17 cellular contexts compared by ENCODE assay signal in the genomic region with DNA sequence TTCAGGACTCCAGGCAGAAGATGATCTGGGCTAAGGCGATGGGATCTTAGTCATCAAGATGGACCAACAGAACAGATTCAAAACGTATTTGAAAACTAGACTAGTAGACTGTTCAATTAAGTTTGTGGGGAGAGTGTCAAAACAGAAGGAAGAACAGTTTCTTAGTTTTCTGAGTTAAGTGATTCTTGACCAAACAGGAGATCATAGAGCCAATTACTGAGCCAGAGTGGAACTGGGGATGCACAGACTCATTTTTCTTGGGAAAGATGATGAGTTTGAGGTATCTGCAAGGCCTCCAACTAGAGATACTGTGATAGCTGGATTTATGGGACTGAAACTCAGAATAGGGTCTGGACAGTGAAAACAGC.
A peak's percentile ranks its signal among the peaks of the same experiment; 100 is the strongest.
DNase-seq lines count a peak whose midpoint lies in the region; ATAC-seq, FAIRE-seq and TF ChIP-seq lines count a peak whose summit lies in the region.
"Had no signal": no experiment of that assay in that cellular context is flagged by ENCODE, and none has a peak within 500 bp of the region (broad histone marks: within the 10 kb centered on the region; RNA-seq: fewer than 3 reads in every experiment).

No MANE protein-coding gene starts in this region.

- H3K27ac ChIP-seq in A549 (peak overlapping the region in 1 of 2 experiments; percentile 73; a peak in 3 of 6 replicates), SU-DHL-6 (ENCODE audit: low read depth, low read length) (no peak overlapping the region)
- H3K27ac ChIP-seq: brain microvascular endothelial cell, esophagus muscularis mucosa, SJCRH30, vagina had no signal

- POLR2A ChIA-PET in A549 (lab: Yijun Ruan, JAX) = no interaction called here

- TF ChIP-seq CTCF in A549 (IDR thresholded peaks at IDR 0.05) = no peak
- no peak for TF ChIP-seq CTCF in GM12865 (IDR thresholded peaks at IDR 0.05; ENCODE audit: insufficient read depth, low read depth, low read length, missing control alignments)
- no peak for TF ChIP-seq CTCF in SU-DHL-6 (IDR thresholded peaks at IDR 0.05; ENCODE audit: insufficient read depth, low read length, poor library complexity, severe bottlenecking)
- TF ChIP-seq CTCF in GM10266 (IDR thresholded peaks at IDR 0.05; ENCODE audit: control insufficient read depth, insufficient read depth, low read depth, missing control alignments) = no peak

- CTCF ChIA-PET in A549 (lab: Yijun Ruan, JAX) = no interaction called here

- H3K4me2 ChIP-seq in A549 (peak overlapping the region; percentile 59), SU-DHL-6 (ENCODE audit: low read depth, low read length, poor library complexity, severe bottlenecking) (peak overlapping the region; percentile 6)

- H3K36me3 ChIP-seq in SU-DHL-6 (ENCODE audit: low read length) = no peaks in the 10 kb centered on the region
- H3K36me3 ChIP-seq: brain microvascular endothelial cell, esophagus muscularis mucosa, SJCRH30, vagina had no signal

- H4K20me1 ChIP-seq in SU-DHL-6 (ENCODE audit: low read depth, low read length) = no peaks in the 10 kb centered on the region

- no peaks in the 10 kb centered on the region for H3F3A ChIP-seq in SU-DHL-6 (ENCODE audit: insufficient read depth)

- no peaks in the 10 kb centered on the region for H3K79me2 ChIP-seq in SU-DHL-6 (ENCODE audit: insufficient read depth, low read length)

- TF ChIP-seq EP300 in A549 (IDR thresholded peaks at IDR 0.05) = no peak

- H3K9me2 ChIP-seq in SU-DHL-6 (replicated peaks; ENCODE audit: insufficient read depth, low read length) = no peaks in the 10 kb centered on the region

- FAIRE-seq in A549 (lab: Jason Lieb, UNC) = no peak
- FAIRE-seq: D721Med had no signal

- no peak for TF ChIP-seq RAD21 in A549 (conservative IDR thresholded peaks at IDR 0.05 in 1 of 2, IDR thresholded peaks at IDR 0.05 in 1 of 2)

- no peaks in the 10 kb centered on the region for H3K27me3 ChIP-seq in SU-DHL-6 (ENCODE audit: low read length)
- H3K27me3 ChIP-seq: brain microvascular endothelial cell, esophagus muscularis mucosa, SJCRH30, vagina had no signal

- WGBS in A549 (ENCODE audit: missing lambda C conversion rate) = 30% methylated on average over 2 of the region's 2 CpGs

- H2AFZ ChIP-seq in SU-DHL-6 (ENCODE audit: low read depth, low read length, severe bottlenecking) = no peak overlapping the region

- H3K4me3 ChIP-seq in A549 = no peak overlapping the region
- H3K4me3 ChIP-seq in GM12865 (ENCODE audit: low read depth, low read length) = peak overlapping the region; percentile 59
- H3K4me3 ChIP-seq in SU-DHL-6 (ENCODE audit: insufficient read depth, low read length, poor library complexity, severe bottlenecking) = no peak overlapping the region
- H3K4me3 ChIP-seq: esophagus muscularis mucosa, SJCRH30, vagina had no signal

- ATAC-seq in A549 = no peak
- peak; percentile 5 for ATAC-seq in HG02970 (IDR thresholded peaks at IDR 0.05; ENCODE audit: low FRiP score, unreplicated experiment)
- ATAC-seq in GM18502 (IDR thresholded peaks at IDR 0.05; ENCODE audit: poor library complexity, unreplicated experiment) = no peak

- peaks cover 50% of the 10 kb centered on the region for H3K4me1 ChIP-seq in A549
- H3K4me1 ChIP-seq: vagina had no signal

- H3K9me3 ChIP-seq in A549 (no peaks in the 10 kb centered on the region), SU-DHL-6 (ENCODE audit: insufficient read depth, low read length) (no peaks in the 10 kb centered on the region)
- H3K9me3 ChIP-seq: esophagus muscularis mucosa, SJCRH30, vagina had no signal

- no peak for TF ChIP-seq POLR2A in A549 (IDR thresholded peaks at IDR 0.05; ENCODE audit: low read length)

- no peak for DNase-seq in A549 (ENCODE audit: low read depth in 1 of 2, low spot score in 1 of 2)
- DNase-seq in GM12865 (ENCODE audit: low read depth) = no peak
- DNase-seq in activated CD4-positive, alpha-beta T cell treated with anti-CD3 and anti-CD28 coated beads for 4 hours = no peak
- no peak for DNase-seq in GM10266 (ENCODE audit: extremely low spot score)
- DNase-seq in foreskin melanocyte = no peak
- DNase-seq: GDM1, midbrain, NCI-H1694 treated with DMSO at 0.1 percent for 48 hours, retina had no signal

- no peak overlapping the region for H3K9ac ChIP-seq in SU-DHL-6 (ENCODE audit: low read length)

TF ChIP-seq in A549, 52 proteins besides CTCF, POLR2A, EP300 and RAD21:
- TF ChIP-seq E2F6 (IDR thresholded peaks at IDR 0.05; ENCODE audit: borderline replicate concordance, low read depth) (no peak), SMC3 (IDR thresholded peaks at IDR 0.05) (no peak), TFCP2L1 (CRISPR knock-in tag; IDR thresholded peaks at IDR 0.05) (no peak), GATA3 (IDR thresholded peaks at IDR 0.05; ENCODE audit: borderline replicate concordance) (no peak), RFX5 (IDR thresholded peaks at IDR 0.05) (no peak), HES2 (IDR thresholded peaks at IDR 0.05) (no peak), CBX2 (IDR thresholded peaks at IDR 0.05; ENCODE audit: borderline replicate concordance, low read depth) (no peak), ZSCAN20 (CRISPR knock-in tag; IDR thresholded peaks at IDR 0.05) (no peak), CEBPB (IDR thresholded peaks at IDR 0.05) (no peak), REST (IDR thresholded peaks at IDR 0.05) (no peak), KDM5A (IDR thresholded peaks at IDR 0.05) (no peak), RCOR1 (IDR thresholded peaks at IDR 0.05; ENCODE audit: low read depth, low read length) (no peak), ESRRA (IDR thresholded peaks at IDR 0.05; ENCODE audit: borderline replicate concordance, low read length) (no peak), NFE2L2 (conservative IDR thresholded peaks at IDR 0.05; ENCODE audit: low read length) (no peak), JUNB (IDR thresholded peaks at IDR 0.05) (no peak), ZNF302 (CRISPR knock-in tag; IDR thresholded peaks at IDR 0.05) (no peak), ZFP36 (IDR thresholded peaks at IDR 0.05; ENCODE audit: borderline replicate concordance, partially characterized antibody) (no peak)
- TF ChIP-seq, protein P1, sequence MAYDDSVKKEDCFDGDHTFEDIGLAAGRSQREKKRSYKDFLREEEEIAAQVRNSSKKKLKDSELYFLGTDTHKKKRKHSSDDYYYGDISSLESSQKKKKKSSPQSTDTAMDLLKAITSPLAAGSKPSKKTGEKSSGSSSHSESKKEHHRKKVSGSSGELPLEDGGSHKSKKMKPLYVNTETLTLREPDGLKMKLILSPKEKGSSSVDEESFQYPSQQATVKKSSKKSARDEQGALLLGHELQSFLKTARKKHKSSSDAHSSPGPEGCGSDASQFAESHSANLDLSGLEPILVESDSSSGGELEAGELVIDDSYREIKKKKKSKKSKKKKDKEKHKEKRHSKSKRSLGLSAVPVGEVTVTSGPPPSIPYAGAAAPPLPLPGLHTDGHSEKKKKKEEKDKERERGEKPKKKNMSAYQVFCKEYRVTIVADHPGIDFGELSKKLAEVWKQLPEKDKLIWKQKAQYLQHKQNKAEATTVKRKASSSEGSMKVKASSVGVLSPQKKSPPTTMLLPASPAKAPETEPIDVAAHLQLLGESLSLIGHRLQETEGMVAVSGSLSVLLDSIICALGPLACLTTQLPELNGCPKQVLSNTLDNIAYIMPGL (CRISPR knock-in tag; IDR thresholded peaks at IDR 0.05; ENCODE audit: borderline replicate concordance) = no peak
- TF ChIP-seq, protein P2, sequence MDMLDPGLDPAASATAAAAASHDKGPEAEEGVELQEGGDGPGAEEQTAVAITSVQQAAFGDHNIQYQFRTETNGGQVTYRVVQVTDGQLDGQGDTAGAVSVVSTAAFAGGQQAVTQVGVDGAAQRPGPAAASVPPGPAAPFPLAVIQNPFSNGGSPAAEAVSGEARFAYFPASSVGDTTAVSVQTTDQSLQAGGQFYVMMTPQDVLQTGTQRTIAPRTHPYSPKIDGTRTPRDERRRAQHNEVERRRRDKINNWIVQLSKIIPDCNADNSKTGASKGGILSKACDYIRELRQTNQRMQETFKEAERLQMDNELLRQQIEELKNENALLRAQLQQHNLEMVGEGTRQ (IDR thresholded peaks at IDR 0.05) = no peak
